3 cellular contexts compared by ENCODE assay signal in the genomic region with DNA sequence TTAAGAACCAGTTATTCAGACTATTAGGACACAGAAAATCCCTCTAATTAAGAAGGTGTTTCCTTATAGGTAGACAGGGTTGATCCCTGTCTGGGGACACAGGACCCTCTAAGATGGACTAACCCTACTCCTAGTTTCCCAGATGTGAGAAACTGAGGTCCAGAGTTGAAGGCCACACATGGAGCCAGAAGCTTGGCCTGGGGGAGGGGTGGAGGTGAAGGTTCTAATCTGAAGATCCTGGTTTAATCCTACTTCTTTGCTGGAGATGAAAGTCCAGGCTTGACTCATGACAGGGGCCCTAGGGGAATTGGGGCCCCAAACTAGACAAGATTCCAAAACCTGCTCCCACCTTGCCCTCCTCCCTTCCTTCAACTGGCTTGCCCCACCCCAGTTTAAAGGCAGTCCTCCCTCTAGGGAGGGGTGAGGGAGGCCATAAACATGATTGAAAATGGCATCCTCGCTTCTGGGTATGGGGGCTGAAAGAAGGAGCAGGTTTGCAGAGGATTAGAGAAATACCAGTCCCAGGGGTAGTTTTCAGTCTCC.
TF ChIP-seq lines count a peak whose summit lies in the region.

No MANE protein-coding gene starts in this region.

TF ChIP-seq in A549, 52 proteins besides CTCF, POLR2A, EP300 and RAD21:
- TF ChIP-seq JUN (IDR thresholded peaks at IDR 0.05) (no peak), CHD4 (IDR thresholded peaks at IDR 0.05; ENCODE audit: borderline replicate concordance) (no peak), MYC (IDR thresholded peaks at IDR 0.05; ENCODE audit: borderline replicate concordance, low read length) (no peak), HMGXB4 (CRISPR knock-in tag; IDR thresholded peaks at IDR 0.05; ENCODE audit: borderline replicate concordance) (no peak), RARB (CRISPR knock-in tag; IDR thresholded peaks at IDR 0.05) (no peak), EHF (CRISPR knock-in tag; IDR thresholded peaks at IDR 0.05) (no peak), NR3C1 (IDR thresholded peaks at IDR 0.05) (no peak), PHF8 (IDR thresholded peaks at IDR 0.05; ENCODE audit: borderline replicate concordance, low read depth) (no peak), CHD2 (IDR thresholded peaks at IDR 0.05; ENCODE audit: low read length, partially characterized antibody) (no peak), HDAC2 (IDR thresholded peaks at IDR 0.05) (no peak), E2F6 (IDR thresholded peaks at IDR 0.05; ENCODE audit: borderline replicate concordance, low read depth) (no peak), SMC3 (IDR thresholded peaks at IDR 0.05) (no peak), HEYL (CRISPR knock-in tag; IDR thresholded peaks at IDR 0.05) (no peak)
- TF ChIP-seq, protein P1, sequence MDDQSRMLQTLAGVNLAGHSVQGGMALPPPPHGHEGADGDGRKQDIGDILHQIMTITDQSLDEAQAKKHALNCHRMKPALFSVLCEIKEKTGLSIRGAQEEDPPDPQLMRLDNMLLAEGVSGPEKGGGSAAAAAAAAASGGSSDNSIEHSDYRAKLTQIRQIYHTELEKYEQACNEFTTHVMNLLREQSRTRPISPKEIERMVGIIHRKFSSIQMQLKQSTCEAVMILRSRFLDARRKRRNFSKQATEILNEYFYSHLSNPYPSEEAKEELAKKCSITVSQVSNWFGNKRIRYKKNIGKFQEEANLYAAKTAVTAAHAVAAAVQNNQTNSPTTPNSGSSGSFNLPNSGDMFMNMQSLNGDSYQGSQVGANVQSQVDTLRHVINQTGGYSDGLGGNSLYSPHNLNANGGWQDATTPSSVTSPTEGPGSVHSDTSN (IDR thresholded peaks at IDR 0.05) = no peak

TF ChIP-seq in K562, 482 proteins besides CTCF, POLR2A, EP300 and RAD21 (continues in another document):
- TF ChIP-seq MXI1 (IDR thresholded peaks at IDR 0.05; ENCODE audit: low read depth, low read length) (no peak), CREM (IDR thresholded peaks at IDR 0.05; ENCODE audit: low read depth) (no peak), ZNF121 (CRISPR knock-in tag; conservative IDR thresholded peaks at IDR 0.05) (no peak), FOXJ3 (CRISPR knock-in tag; IDR thresholded peaks at IDR 0.05) (no peak), ZNF311 (CRISPR knock-in tag; IDR thresholded peaks at IDR 0.05) (no peak), SRSF7 (optimal IDR thresholded peaks at IDR 0.05; ENCODE audit: low read depth, low read length) (no peak), HINFP (tag; conservative IDR thresholded peaks at IDR 0.05; ENCODE audit: low read depth) (no peak)
- TF ChIP-seq, protein P2, sequence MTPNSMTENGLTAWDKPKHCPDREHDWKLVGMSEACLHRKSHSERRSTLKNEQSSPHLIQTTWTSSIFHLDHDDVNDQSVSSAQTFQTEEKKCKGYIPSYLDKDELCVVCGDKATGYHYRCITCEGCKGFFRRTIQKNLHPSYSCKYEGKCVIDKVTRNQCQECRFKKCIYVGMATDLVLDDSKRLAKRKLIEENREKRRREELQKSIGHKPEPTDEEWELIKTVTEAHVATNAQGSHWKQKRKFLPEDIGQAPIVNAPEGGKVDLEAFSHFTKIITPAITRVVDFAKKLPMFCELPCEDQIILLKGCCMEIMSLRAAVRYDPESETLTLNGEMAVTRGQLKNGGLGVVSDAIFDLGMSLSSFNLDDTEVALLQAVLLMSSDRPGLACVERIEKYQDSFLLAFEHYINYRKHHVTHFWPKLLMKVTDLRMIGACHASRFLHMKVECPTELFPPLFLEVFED (CRISPR knock-in tag; conservative IDR thresholded peaks at IDR 0.05) = no peak

TF ChIP-seq in SK-N-SH treated with all-trans-retinoic acid at 6 μM for 48 hours, 23 proteins besides CTCF, POLR2A, EP300 and RAD21:
- TF ChIP-seq ZNF8 (CRISPR knock-in tag; IDR thresholded peaks at IDR 0.05) = no peak
- TF ChIP-seq RARB (CRISPR knock-in tag; IDR thresholded peaks at IDR 0.05) = no peak
- no peak for TF ChIP-seq TOX (CRISPR knock-in tag; IDR thresholded peaks at IDR 0.05; ENCODE audit: borderline replicate concordance)
- no peak for TF ChIP-seq ESRRG (CRISPR knock-in tag; IDR thresholded peaks at IDR 0.05)
- no peak for TF ChIP-seq ZNF565 (CRISPR knock-in tag; conservative IDR thresholded peaks at IDR 0.05; ENCODE audit: low read depth)
- no peak for TF ChIP-seq BACH2 (CRISPR knock-in tag; IDR thresholded peaks at IDR 0.05; ENCODE audit: borderline replicate concordance)
- no peak for TF ChIP-seq TCF4 (CRISPR knock-in tag; IDR thresholded peaks at IDR 0.05; ENCODE audit: borderline replicate concordance)
- TF ChIP-seq ZFP30 (CRISPR knock-in tag; IDR thresholded peaks at IDR 0.05) = no peak
- no peak for TF ChIP-seq OSR1 (CRISPR knock-in tag; IDR thresholded peaks at IDR 0.05)
- TF ChIP-seq ISL1 (CRISPR knock-in tag; IDR thresholded peaks at IDR 0.05) = no peak
- TF ChIP-seq TSHZ2 (CRISPR knock-in tag; IDR thresholded peaks at IDR 0.05) = no peak
- no peak for TF ChIP-seq ZFP3 (CRISPR knock-in tag; IDR thresholded peaks at IDR 0.05)
- TF ChIP-seq SNAI2 (CRISPR knock-in tag; IDR thresholded peaks at IDR 0.05) = no peak
- TF ChIP-seq, protein P3, sequence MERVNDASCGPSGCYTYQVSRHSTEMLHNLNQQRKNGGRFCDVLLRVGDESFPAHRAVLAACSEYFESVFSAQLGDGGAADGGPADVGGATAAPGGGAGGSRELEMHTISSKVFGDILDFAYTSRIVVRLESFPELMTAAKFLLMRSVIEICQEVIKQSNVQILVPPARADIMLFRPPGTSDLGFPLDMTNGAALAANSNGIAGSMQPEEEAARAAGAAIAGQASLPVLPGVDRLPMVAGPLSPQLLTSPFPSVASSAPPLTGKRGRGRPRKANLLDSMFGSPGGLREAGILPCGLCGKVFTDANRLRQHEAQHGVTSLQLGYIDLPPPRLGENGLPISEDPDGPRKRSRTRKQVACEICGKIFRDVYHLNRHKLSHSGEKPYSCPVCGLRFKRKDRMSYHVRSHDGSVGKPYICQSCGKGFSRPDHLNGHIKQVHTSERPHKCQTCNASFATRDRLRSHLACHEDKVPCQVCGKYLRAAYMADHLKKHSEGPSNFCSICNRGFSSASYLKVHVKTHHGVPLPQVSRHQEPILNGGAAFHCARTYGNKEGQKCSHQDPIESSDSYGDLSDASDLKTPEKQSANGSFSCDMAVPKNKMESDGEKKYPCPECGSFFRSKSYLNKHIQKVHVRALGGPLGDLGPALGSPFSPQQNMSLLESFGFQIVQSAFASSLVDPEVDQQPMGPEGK (CRISPR knock-in tag; IDR thresholded peaks at IDR 0.05; ENCODE audit: borderline replicate concordance) = no peak
- TF ChIP-seq ZNF70 (CRISPR knock-in tag; IDR thresholded peaks at IDR 0.05) = no peak
- no peak for TF ChIP-seq CSRNP3 (CRISPR knock-in tag; IDR thresholded peaks at IDR 0.05)
- TF ChIP-seq ARNTL (CRISPR knock-in tag; IDR thresholded peaks at IDR 0.05; ENCODE audit: borderline replicate concordance, low read depth) = no peak
- TF ChIP-seq GLIS3 (CRISPR knock-in tag; IDR thresholded peaks at IDR 0.05) = no peak
- TF ChIP-seq ZC3H10 (CRISPR knock-in tag; IDR thresholded peaks at IDR 0.05) = no peak
- no peak for TF ChIP-seq PPARA (CRISPR knock-in tag; IDR thresholded peaks at IDR 0.05; ENCODE audit: borderline replicate concordance)
